Comparison of ENCODE assay signal across 8 cellular contexts in the genomic region with DNA sequence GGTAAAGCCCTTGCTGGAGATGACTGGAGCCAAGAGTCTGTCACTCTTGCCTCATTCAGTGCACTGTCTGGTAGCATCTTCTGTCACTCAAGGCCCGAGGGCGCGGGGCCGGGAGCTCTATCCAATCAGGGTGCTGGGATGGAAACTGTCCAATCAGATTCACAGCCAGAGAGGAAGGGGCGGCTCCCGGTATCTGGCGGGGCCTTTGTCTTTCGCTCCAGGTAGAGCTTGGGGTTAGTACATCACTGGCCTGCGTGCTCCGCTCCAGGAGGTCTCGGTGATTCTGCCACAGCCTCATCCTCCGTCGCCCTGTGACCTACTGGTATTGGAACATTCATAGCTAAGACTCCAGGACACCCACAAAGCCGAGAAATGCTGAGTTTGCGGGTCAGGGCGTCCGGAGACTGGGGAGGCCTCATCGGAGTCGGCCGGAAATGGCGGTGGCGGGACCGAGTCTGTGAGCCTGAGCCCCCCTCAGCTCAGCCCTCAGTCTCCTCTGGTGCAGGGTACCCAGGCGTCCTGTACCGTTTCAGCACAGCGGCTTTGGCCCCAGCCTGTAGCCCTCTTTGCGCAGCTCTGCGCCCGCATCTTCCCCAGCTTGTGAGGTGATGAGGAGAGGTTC. TPM values are rescaled to one million over a fixed set of nuclear protein-coding genes. Genes with fewer than 3 reads are reported as not detected.
DNase-seq lines count a peak whose midpoint lies in the region; ATAC-seq and TF ChIP-seq lines count a peak whose summit lies in the region.

No MANE protein-coding gene starts in this region.

- ATAC-seq in GM21367 (IDR thresholded peaks at IDR 0.05; ENCODE audit: unreplicated experiment) (peak; percentile 98), IMR-90 (ENCODE audit: low read depth) (peak; percentile 100), SK-N-SH treated with all-trans-retinoic acid at 6 μM for 48 hours (peak; percentile 100), upper lobe of right lung (peak; percentile 97)

- POLR2A ChIA-PET in IMR-90 (lab: Charles Lee; ENCODE audit: unreplicated experiment), result no interaction called here

- peak overlapping the region; percentile 55 to 87; a peak in 2 of 4 replicates for H4K8ac ChIP-seq in IMR-90 (ENCODE audit: low read depth in 2 of 2, low read length in 2 of 2)

- H3K18ac ChIP-seq in IMR-90 (ENCODE audit: low read depth, low read length), result no peak overlapping the region

- no peak overlapping the region for H2BK15ac ChIP-seq in IMR-90 (ENCODE audit: low read depth, low read length)

- H3K27me3 ChIP-seq in IMR-90 (ENCODE audit: control insufficient read depth, insufficient read depth, low read length) (no peaks in the 10 kb centered on the region), right atrium auricular region (no peaks in the 10 kb centered on the region), prostate gland (replicated peaks; ENCODE audit: insufficient read depth) (no peaks in the 10 kb centered on the region), upper lobe of right lung (no peaks in the 10 kb centered on the region)

- dilution Hi-C loops in IMR-90 (cut with HindIII; ENCODE audit: low sequenced_read_pairs, unreplicated experiment), result no loop called here

- H2AK5ac ChIP-seq in IMR-90 (ENCODE audit: low read depth, low read length), result no peak overlapping the region

- DNase-seq in COLO668 (lab: John Stamatoyannopoulos, UW; ENCODE audit: unreplicated experiment), result peak; percentile 82
- DNase-seq in IMR-90, result peak; percentile 71
- DNase-seq in amniotic epithelial cell (ENCODE audit: low read depth), result peak; percentile 87
- DNase-seq in right atrium auricular region (ENCODE audit: low spot score), result peak; percentile 89
- DNase-seq in prostate gland (ENCODE audit: low spot score), result peak; percentile 59
- DNase-seq in upper lobe of right lung, result peak; percentile 75

- intact Hi-C loops in IMR-90 (cut with micrococcal nuclease), result no loop called here
- intact Hi-C loops in prostate gland (cut with DNase I), result no loop called here
- intact Hi-C loops in upper lobe of right lung (cut with DNase I), result no loop called here

- no peak overlapping the region for H2BK20ac ChIP-seq in IMR-90 (ENCODE audit: low read depth, low read length)

- no peak overlapping the region for H3K27ac ChIP-seq in IMR-90 (ENCODE audit: insufficient read depth, low read length)
- H3K27ac ChIP-seq in right atrium auricular region, result no peak overlapping the region
- no peak overlapping the region for H3K27ac ChIP-seq in prostate gland
- H3K27ac ChIP-seq in upper lobe of right lung, result no peak overlapping the region

- CTCF ChIA-PET in IMR-90 (lab: Yijun Ruan, JAX), result no interaction called here

- no peaks in the 10 kb centered on the region for H3K9me1 ChIP-seq in IMR-90 (ENCODE audit: insufficient read depth, low read length)

- peak overlapping the region; percentile 95 for H3K4me2 ChIP-seq in IMR-90 (ENCODE audit: low read depth, low read length)

- TF ChIP-seq CTCF in IMR-90 (conservative IDR thresholded peaks at IDR 0.05; ENCODE audit: low read depth, low read length) (no peak), right atrium auricular region (IDR thresholded peaks at IDR 0.05) (no peak), prostate gland (IDR thresholded peaks at IDR 0.05) (no peak), upper lobe of right lung (IDR thresholded peaks at IDR 0.05) (no peak)

- H3K9me3 ChIP-seq in IMR-90 (ENCODE audit: control insufficient read depth, insufficient read depth, low read length), result peaks cover 2% of the 10 kb centered on the region; the same call in 1 of the 2 replicates
- H3K9me3 ChIP-seq in right atrium auricular region, result no peaks in the 10 kb centered on the region
- H3K9me3 ChIP-seq in prostate gland, result no peaks in the 10 kb centered on the region
- H3K9me3 ChIP-seq in upper lobe of right lung, result no peaks in the 10 kb centered on the region

- no peak overlapping the region for H3K56ac ChIP-seq in IMR-90 (ENCODE audit: extremely low read depth, insufficient read depth, low read length)

- TF ChIP-seq POLR2A in IMR-90 (IDR thresholded peaks at IDR 0.05; ENCODE audit: low read depth, low read length) (no peak), prostate gland (IDR thresholded peaks at IDR 0.05) (no peak)

- H3K23ac ChIP-seq in IMR-90 (ENCODE audit: low read depth, low read length), result no peak overlapping the region

- H4K20me1 ChIP-seq in IMR-90 (ENCODE audit: insufficient read depth, low read length), result no peaks in the 10 kb centered on the region

- H2BK5ac ChIP-seq in IMR-90 (ENCODE audit: low read depth, low read length, poor library complexity, severe bottlenecking), result no peak overlapping the region

- TF ChIP-seq RAD21 in IMR-90 (IDR thresholded peaks at IDR 0.05; ENCODE audit: low read length), result no peak

- no peaks in the 10 kb centered on the region for H3K4me1 ChIP-seq in IMR-90 (ENCODE audit: control insufficient read depth, insufficient read depth, low read length)
- H3K4me1 ChIP-seq in right atrium auricular region, result peaks cover 0 to 5% of the 10 kb centered on the region in 2 donors
- no peaks in the 10 kb centered on the region for H3K4me1 ChIP-seq in prostate gland (replicated peaks)
- H3K4me1 ChIP-seq in upper lobe of right lung, result no peaks in the 10 kb centered on the region

- BruUV-seq in IMR-90 (replicated peaks; lab: Mats Ljungman, UMichigan), result no TSS peak

- 2% methylated on average over 8 of the region's 29 CpGs; no CpG with 5 or more reads in 1 of the 2 experiments for WGBS in IMR-90 (ENCODE audit: extremely low coverage in 2 of 2, insufficient read length in 1 of 2), 2 experiments
- WGBS in prostate gland, result 4% methylated on average over 29 of the region's 29 CpGs

- no peak overlapping the region for H3K4ac ChIP-seq in IMR-90 (ENCODE audit: low read depth, low read length)

- H2AK9ac ChIP-seq in IMR-90 (replicated peaks; ENCODE audit: low read depth, low read length, poor library complexity), result no peak overlapping the region

- no peak overlapping the region for H4K91ac ChIP-seq in IMR-90 (ENCODE audit: insufficient read depth, low read depth, low read length)

- H3K79me1 ChIP-seq in IMR-90 (ENCODE audit: low read depth in 1 of 2, low read length in 2 of 2), result no peaks in the 10 kb centered on the region

- peak overlapping the region; percentile 56; the same call in 1 of the 2 replicates for H3K9ac ChIP-seq in IMR-90 (ENCODE audit: low read depth, low read length)

- peak overlapping the region; percentile 88 for H2AFZ ChIP-seq in IMR-90 (replicated peaks; ENCODE audit: low read length, poor library complexity)

- no peaks in the 10 kb centered on the region for H3K36me3 ChIP-seq in IMR-90 (ENCODE audit: control insufficient read depth, insufficient read depth, low read length)
- H3K36me3 ChIP-seq in right atrium auricular region, result no peaks in the 10 kb centered on the region
- H3K36me3 ChIP-seq in prostate gland, result no peaks in the 10 kb centered on the region
- no peaks in the 10 kb centered on the region for H3K36me3 ChIP-seq in upper lobe of right lung

- no peak overlapping the region for H4K5ac ChIP-seq in IMR-90 (ENCODE audit: low read depth, low read length)

- in situ Hi-C loops in IMR-90 (cut with MboI; ENCODE audit: low sequenced_read_pairs), result no loop called here

- no peak overlapping the region for H3K14ac ChIP-seq in IMR-90 (replicated peaks; ENCODE audit: low read depth, low read length)

- no peak overlapping the region for H2BK120ac ChIP-seq in IMR-90 (ENCODE audit: low read depth, low read length)

- H3K4me3 ChIP-seq in IMR-90 (ENCODE audit: insufficient read depth, low read depth, low read length) (peak overlapping the region; percentile 70), right atrium auricular region (peak overlapping the region; percentile 29 to 48), prostate gland (peak overlapping the region; percentile 11 to 22), upper lobe of right lung (peak overlapping the region; percentile 45)

TF ChIP-seq in IMR-90, 13 proteins besides CTCF, POLR2A, EP300 and RAD21:
- TF ChIP-seq, protein P1, sequence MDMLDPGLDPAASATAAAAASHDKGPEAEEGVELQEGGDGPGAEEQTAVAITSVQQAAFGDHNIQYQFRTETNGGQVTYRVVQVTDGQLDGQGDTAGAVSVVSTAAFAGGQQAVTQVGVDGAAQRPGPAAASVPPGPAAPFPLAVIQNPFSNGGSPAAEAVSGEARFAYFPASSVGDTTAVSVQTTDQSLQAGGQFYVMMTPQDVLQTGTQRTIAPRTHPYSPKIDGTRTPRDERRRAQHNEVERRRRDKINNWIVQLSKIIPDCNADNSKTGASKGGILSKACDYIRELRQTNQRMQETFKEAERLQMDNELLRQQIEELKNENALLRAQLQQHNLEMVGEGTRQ (IDR thresholded peaks at IDR 0.05; ENCODE audit: low read depth, low read length), result no peak
- TF ChIP-seq FOS (IDR thresholded peaks at IDR 0.05; ENCODE audit: low read depth, low read length), result peak; percentile 22; the same call in 1 of the 2 replicates
- TF ChIP-seq MAFK (IDR thresholded peaks at IDR 0.05; ENCODE audit: low read depth, low read length), result 0 out of 2 replicates have a peak, but pooled peaks have one; percentile 17
- no peak for TF ChIP-seq CEBPB (IDR thresholded peaks at IDR 0.05; ENCODE audit: low read depth, low read length)

TF ChIP-seq in SK-N-SH treated with all-trans-retinoic acid at 6 μM for 48 hours, 23 proteins besides CTCF, POLR2A, EP300 and RAD21 (continues in another document):
- TF ChIP-seq, protein P2, sequence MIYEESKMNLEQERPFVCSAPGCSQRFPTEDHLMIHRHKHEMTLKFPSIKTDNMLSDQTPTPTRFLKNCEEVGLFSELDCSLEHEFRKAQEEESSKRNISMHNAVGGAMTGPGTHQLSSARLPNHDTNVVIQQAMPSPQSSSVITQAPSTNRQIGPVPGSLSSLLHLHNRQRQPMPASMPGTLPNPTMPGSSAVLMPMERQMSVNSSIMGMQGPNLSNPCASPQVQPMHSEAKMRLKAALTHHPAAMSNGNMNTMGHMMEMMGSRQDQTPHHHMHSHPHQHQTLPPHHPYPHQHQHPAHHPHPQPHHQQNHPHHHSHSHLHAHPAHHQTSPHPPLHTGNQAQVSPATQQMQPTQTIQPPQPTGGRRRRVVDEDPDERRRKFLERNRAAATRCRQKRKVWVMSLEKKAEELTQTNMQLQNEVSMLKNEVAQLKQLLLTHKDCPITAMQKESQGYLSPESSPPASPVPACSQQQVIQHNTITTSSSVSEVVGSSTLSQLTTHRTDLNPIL (CRISPR knock-in tag; IDR thresholded peaks at IDR 0.05; ENCODE audit: low read depth), result no peak
- TF ChIP-seq ISL1 (CRISPR knock-in tag; IDR thresholded peaks at IDR 0.05) (no peak), BACH2 (CRISPR knock-in tag; IDR thresholded peaks at IDR 0.05; ENCODE audit: borderline replicate concordance) (no peak), ZC3H10 (CRISPR knock-in tag; IDR thresholded peaks at IDR 0.05) (no peak), PPARA (CRISPR knock-in tag; IDR thresholded peaks at IDR 0.05; ENCODE audit: borderline replicate concordance) (no peak), TOX (CRISPR knock-in tag; IDR thresholded peaks at IDR 0.05; ENCODE audit: borderline replicate concordance) (no peak), CSDC2 (CRISPR knock-in tag; IDR thresholded peaks at IDR 0.05) (no peak)

RNA-seq across cellular contexts. Expression of a gene that starts 20.6 kb away (rescaled TPM):
- total RNA-seq in IMR-90 (2012; rRNA removed), result 7.2 and 8.4 TPM in 2 replicates
- polyA plus RNA-seq in IMR-90 (2012; rRNA removed), result 3.0 and 5.4 TPM in 2 replicates
- polyA plus RNA-seq in IMR-90 (2012; cell fraction: cytosol; rRNA removed), result 1.8 and 4.1 TPM in 2 replicates
- 3.0 and 5.9 TPM in 2 replicates for polyA plus RNA-seq in IMR-90 (2012; cell fraction: nucleus; rRNA removed; ENCODE audit: low replicate concordance)
- 1 to 10 TPM; 1.7 to 2.6 TPM for total RNA-seq in right atrium auricular region
- total RNA-seq in prostate gland, result 10 to 100 TPM in 1 of 2 donors, 1 to 10 TPM in 1; 9.3 to 11.9 TPM
- total RNA-seq in upper lobe of right lung, result 16.7 TPM

Comparison
In these comparisons a context has a peak if more than half of its experiments do, and no peak if none do; other contexts are left out.
1. H3K4me3 ChIP-seq: peak in every context shown above with its lines; median percentile 70 in IMR-90; 45 in upper lobe of right lung; 38 in right atrium auricular region; 16 in prostate gland.